ENCODE assay signal across 16 cellular contexts in genomic region chr19:30449673-30450072, GRCh38.
DNase-seq lines count a peak whose midpoint lies in the region; TF ChIP-seq lines count a peak whose summit lies in the region.
"Had no signal": no experiment of that assay in that cellular context is flagged by ENCODE, and none has a peak within 500 bp of the region (broad histone marks: within the 10 kb centered on the region; RNA-seq: fewer than 3 reads in every experiment).

No MANE protein-coding gene starts in this region.

- H3K4me2 ChIP-seq in H9 (ENCODE audit: insufficient read depth, insufficient read length, low read length) (peak overlapping the region; percentile 17), mesenchymal stem cell (ENCODE audit: low read length, poor library complexity, severe bottlenecking) (no peak overlapping the region), smooth muscle cell (peak overlapping the region; percentile 83), MM.1S (ENCODE audit: low read depth, low read length) (no peak overlapping the region)

- H3K9ac ChIP-seq in H9 (ENCODE audit: extremely low read depth, insufficient read length, low read length) (no peak overlapping the region), colonic mucosa (ENCODE audit: low read depth in 2 of 2, low read length in 2 of 2) (no peak overlapping the region), mesenchymal stem cell (ENCODE audit: low read length) (no peak overlapping the region), smooth muscle cell (ENCODE audit: low read depth) (no peak overlapping the region), MM.1S (ENCODE audit: low read length) (no peak overlapping the region)

- H3K4me1 ChIP-seq in H9 (ENCODE audit: insufficient read depth, low read length) (peaks cover 3% of the 10 kb centered on the region; the same call in 1 of the 2 replicates), colonic mucosa (no peaks in the 10 kb centered on the region), mesenchymal stem cell (ENCODE audit: control insufficient read depth, insufficient read depth, low read depth, low read length) (peaks cover 7% of the 10 kb centered on the region), smooth muscle cell (ENCODE audit: low read depth) (peaks cover 22% of the 10 kb centered on the region), MM.1S (ENCODE audit: low read length) (no peaks in the 10 kb centered on the region)
- H3K4me1 ChIP-seq: pancreas, uterus had no signal

- H4K5ac ChIP-seq in H9 (ENCODE audit: insufficient read length, low read depth, low read length), result no peak overlapping the region

- no peak for DNase-seq in H9
- DNase-seq in colonic mucosa, result no peak
- no peak for DNase-seq in mesenchymal stem cell
- DNase-seq in smooth muscle cell (lab: John Stamatoyannopoulos, UW; ENCODE audit: unreplicated experiment), result no peak
- no peak for DNase-seq in NCI-H187 treated with DMSO at 0.1 percent for 48 hours (lab: John Stamatoyannopoulos, UW)
- no peak for DNase-seq in cerebellar nuclear complex (lab: John Stamatoyannopoulos, UW)
- no peak for DNase-seq in MM.1S
- no peak for DNase-seq in ACHN
- DNase-seq: activated CD4-positive, alpha-beta T cell treated with anti-CD3 and anti-CD28 coated beads, Interleukin-2, amount 50 U/mL, for 48 hours; activated effector memory CD4-positive, alpha-beta T cell treated with Interleukin-2 at 50 U/mL for 16 hours; T-helper 9 cell had no signal

- H3K9me3 Mint-ChIP-seq in H9, result no peaks in the 10 kb centered on the region

- peak overlapping the region; percentile 64 to 78 (median 74); a peak in 3 of 7 replicates for H3K27ac Mint-ChIP-seq in H9

- no peak overlapping the region for H2AFZ ChIP-seq in H9 (ENCODE audit: low read length)
- no peak overlapping the region for H2AFZ ChIP-seq in mesenchymal stem cell (ENCODE audit: low read depth, low read length)
- H2AFZ ChIP-seq in smooth muscle cell (ENCODE audit: low read depth), result no peak overlapping the region
- no peak overlapping the region for H2AFZ ChIP-seq in MM.1S (ENCODE audit: low read length)

- H3F3A ChIP-seq in smooth muscle cell (ENCODE audit: low read depth), result no peaks in the 10 kb centered on the region
- no peaks in the 10 kb centered on the region for H3F3A ChIP-seq in MM.1S (ENCODE audit: insufficient read depth, low read length)

- WGBS in H9 (ENCODE audit: extremely low coverage, insufficient read length, low lambda C conversion rate), result no CpG with 5 or more reads among the region's 8 CpGs
- WGBS in mesenchymal stem cell, result 94% methylated on average over 2 of the region's 8 CpGs
- WGBS in smooth muscle cell (ENCODE audit: low lambda C conversion rate), result 55% methylated on average over 8 of the region's 8 CpGs

- H3K4me3 ChIP-seq in colonic mucosa, result no peak overlapping the region
- peak overlapping the region in 1 of 2 experiments; percentile 73 for H3K4me3 ChIP-seq in mesenchymal stem cell (ENCODE audit: insufficient read depth in 1 of 2, low read depth in 1 of 2, low read length in 2 of 2)
- H3K4me3 ChIP-seq in smooth muscle cell, result peak overlapping the region; percentile 40
- H3K4me3 ChIP-seq in MM.1S (ENCODE audit: low read length), result no peak overlapping the region
- H3K4me3 ChIP-seq: body of pancreas, lung, pancreas had no signal

- H3K27me3 ChIP-seq in H9 (ENCODE audit: insufficient read depth, low read length), result no peaks in the 10 kb centered on the region
- H3K27me3 ChIP-seq in colonic mucosa, result no peaks in the 10 kb centered on the region
- H3K27me3 ChIP-seq in mesenchymal stem cell (ENCODE audit: control insufficient read depth in 1 of 2, insufficient read depth in 1 of 2, low read length in 2 of 2), result peaks cover 0 to 50% of the 10 kb centered on the region in 2 experiments
- peaks cover 23% of the 10 kb centered on the region for H3K27me3 ChIP-seq in smooth muscle cell (ENCODE audit: low read depth)
- H3K27me3 ChIP-seq in MM.1S (replicated peaks; ENCODE audit: insufficient read depth, low read length), result peaks cover 91% of the 10 kb centered on the region
- H3K27me3 ChIP-seq: body of pancreas, pancreas, uterus had no signal

- H3T11ph ChIP-seq in H9 (ENCODE audit: low read length), result no peak overlapping the region

- no peaks in the 10 kb centered on the region for H3K79me1 ChIP-seq in H9 (ENCODE audit: insufficient read depth, low read depth, low read length, poor library complexity, severe bottlenecking)
- no peaks in the 10 kb centered on the region for H3K79me1 ChIP-seq in mesenchymal stem cell (replicated peaks; ENCODE audit: low read length, poor library complexity, severe bottlenecking)

- H4K91ac ChIP-seq in H9 (ENCODE audit: insufficient read length, low read depth, low read length), result no peak overlapping the region
- H4K91ac ChIP-seq in mesenchymal stem cell (ENCODE audit: low read length), result no peak overlapping the region

- H2BK120ac ChIP-seq in H9 (ENCODE audit: low read depth, low read length, poor library complexity, severe bottlenecking) (no peak overlapping the region), mesenchymal stem cell (ENCODE audit: low read depth, low read length) (no peak overlapping the region)

- TF ChIP-seq CTCF in H9 (conservative IDR thresholded peaks at IDR 0.05) (no peak), colonic mucosa (IDR thresholded peaks at IDR 0.05) (no peak), smooth muscle cell (IDR thresholded peaks at IDR 0.05; ENCODE audit: borderline replicate concordance, insufficient read depth, poor library complexity, severe bottlenecking) (no peak), MM.1S (IDR thresholded peaks at IDR 0.05; ENCODE audit: low read length) (no peak)

- H3K9me3 ChIP-seq in H9 (ENCODE audit: control insufficient read depth, low read depth, low read length) (no peaks in the 10 kb centered on the region), colonic mucosa (no peaks in the 10 kb centered on the region), mesenchymal stem cell (ENCODE audit: control insufficient read depth, low read length) (no peaks in the 10 kb centered on the region), smooth muscle cell (replicated peaks; ENCODE audit: low read depth) (no peaks in the 10 kb centered on the region), MM.1S (replicated peaks; ENCODE audit: insufficient read depth, low read length) (no peaks in the 10 kb centered on the region)
- H3K9me3 ChIP-seq: body of pancreas, pancreas, uterus had no signal

- in situ Hi-C loops in ACHN (cut with HindIII; ENCODE audit: low pct_ligation_motif_present, low pct_unique_long_range_greater_than_20kb, low sequenced_read_pairs), result no loop called here

- H3K79me2 ChIP-seq in H9 (ENCODE audit: insufficient read depth, low read length) (no peaks in the 10 kb centered on the region), smooth muscle cell (ENCODE audit: low read depth) (no peaks in the 10 kb centered on the region), MM.1S (ENCODE audit: low read length) (no peaks in the 10 kb centered on the region)

- no peak overlapping the region for H3K18ac ChIP-seq in H9 (ENCODE audit: insufficient read length, low read depth, low read length)
- H3K18ac ChIP-seq in mesenchymal stem cell (ENCODE audit: low read depth in 1 of 2, low read length in 2 of 2), result no peak overlapping the region

- H3K27ac ChIP-seq in H9 (ENCODE audit: insufficient read length, low read depth, low read length), result no peak overlapping the region
- peak overlapping the region; percentile 13 for H3K27ac ChIP-seq in colonic mucosa
- H3K27ac ChIP-seq in mesenchymal stem cell (ENCODE audit: low read length, poor library complexity, severe bottlenecking), result peak overlapping the region; percentile 81
- H3K27ac ChIP-seq in smooth muscle cell (ENCODE audit: low read depth), result no peak overlapping the region
- no peak overlapping the region for H3K27ac ChIP-seq in MM.1S (ENCODE audit: low read length)
- H3K27ac ChIP-seq: body of pancreas, C4-2B had no signal

- H2BK12ac ChIP-seq in H9 (ENCODE audit: insufficient read length, low read depth, low read length) (no peak overlapping the region), mesenchymal stem cell (ENCODE audit: low read length in 2 of 2) (no peak overlapping the region)

- peak overlapping the region; percentile 35 to 64; a peak in 4 of 5 replicates for H3K4me3 Mint-ChIP-seq in H9

- H3K36me3 ChIP-seq in colonic mucosa, result no peaks in the 10 kb centered on the region
- H3K36me3 ChIP-seq in mesenchymal stem cell (ENCODE audit: control insufficient read depth in 1 of 2, insufficient read depth in 2 of 2, low read depth in 1 of 2, low read length in 2 of 2), result no peaks in the 10 kb centered on the region
- H3K36me3 ChIP-seq in smooth muscle cell (ENCODE audit: low read depth), result no peaks in the 10 kb centered on the region
- no peaks in the 10 kb centered on the region for H3K36me3 ChIP-seq in MM.1S (replicated peaks; ENCODE audit: insufficient read depth, low read length)
- H3K36me3 ChIP-seq: pancreas, uterus had no signal

- H3K4ac ChIP-seq in H9 (ENCODE audit: low read depth, low read length) (no peak overlapping the region), mesenchymal stem cell (ENCODE audit: low read depth in 1 of 2, low read length in 2 of 2) (no peak overlapping the region)

- no peaks in the 10 kb centered on the region for H3K23me2 ChIP-seq in H9 (ENCODE audit: insufficient read length, low read depth, low read length, poor library complexity, severe bottlenecking)

- no peaks in the 10 kb centered on the region; a peak in 1 of 7 replicates for H3K36me3 Mint-ChIP-seq in H9 (ENCODE audit: insufficient read depth in 1 of 3, low read depth in 3 of 3)

- no peak overlapping the region for H3K23ac ChIP-seq in H9 (ENCODE audit: insufficient read length, low read depth, low read length)
- no peak overlapping the region for H3K23ac ChIP-seq in mesenchymal stem cell (ENCODE audit: low read length in 2 of 2)

- H2BK20ac ChIP-seq in H9 (ENCODE audit: low read depth, low read length, poor library complexity, severe bottlenecking), result no peak overlapping the region

- H3K56ac ChIP-seq in H9 (ENCODE audit: insufficient read length, low read depth, low read length), result no peak overlapping the region

- H2BK15ac ChIP-seq in H9 (ENCODE audit: low read depth, low read length), result no peak overlapping the region
- no peak overlapping the region for H2BK15ac ChIP-seq in mesenchymal stem cell (ENCODE audit: low read depth, poor library complexity, severe bottlenecking)

- H3K4me1 Mint-ChIP-seq in H9, result peaks cover 37 to 48% of the 10 kb centered on the region in 2 experiments

- intact Hi-C loops in colonic mucosa (cut with DNase I), result no loop called here

- H2AK5ac ChIP-seq in H9 (ENCODE audit: insufficient read length, low read length) (no peak overlapping the region), mesenchymal stem cell (ENCODE audit: low read length, severe bottlenecking) (no peak overlapping the region)

- H4K8ac ChIP-seq in H9 (replicated peaks; ENCODE audit: insufficient read length, low read depth, low read length), result no peak overlapping the region
- no peak overlapping the region for H4K8ac ChIP-seq in mesenchymal stem cell (ENCODE audit: low read length)

- H3K14ac ChIP-seq in H9 (ENCODE audit: insufficient read depth, low read length), result no peak overlapping the region
- H3K14ac ChIP-seq in mesenchymal stem cell (ENCODE audit: low read length in 2 of 2), result no peak overlapping the region

- no peaks in the 10 kb centered on the region for H3K9me2 ChIP-seq in MM.1S (replicated peaks; ENCODE audit: insufficient read depth, low read length)

- H3K27me3 Mint-ChIP-seq in H9 (ENCODE audit: low read depth), result no peaks in the 10 kb centered on the region; the same call in 1 of the 2 replicates

- no peaks in the 10 kb centered on the region for H4K20me1 ChIP-seq in H9 (ENCODE audit: control insufficient read depth, insufficient read depth, insufficient read length)
- H4K20me1 ChIP-seq in smooth muscle cell (ENCODE audit: low read depth), result no peaks in the 10 kb centered on the region
- no peaks in the 10 kb centered on the region for H4K20me1 ChIP-seq in MM.1S (ENCODE audit: insufficient read depth, low read length)

- H2BK5ac ChIP-seq in H9 (ENCODE audit: insufficient read length, low read length) (no peak overlapping the region), mesenchymal stem cell (ENCODE audit: low read depth, low read length, poor library complexity, severe bottlenecking) (no peak overlapping the region)

Comparison
In these comparisons a context has a peak if more than half of its experiments do, and no peak if none do; other contexts are left out.
1. H3K27ac ChIP-seq: peak in colonic mucosa (single experiment) and mesenchymal stem cell (single experiment); none in H9 (single experiment), smooth muscle cell (single experiment) and MM.1S (single experiment).
2. H3K4me2 ChIP-seq: peak in H9 (single experiment) and smooth muscle cell (single experiment); none in mesenchymal stem cell (single experiment) and MM.1S (single experiment).